Comparison of ENCODE assay signal across 28 cellular contexts in genomic region chr15:34359416-34359815, GRCh38. TPM values are rescaled to one million over a fixed set of nuclear protein-coding genes. Genes with fewer than 3 reads are reported as not detected.
DNase-seq lines count a peak whose midpoint lies in the region; ATAC-seq, FAIRE-seq and TF ChIP-seq lines count a peak whose summit lies in the region.
"Had no signal": no experiment of that assay in that cellular context is flagged by ENCODE, and none has a peak within 500 bp of the region (broad histone marks: within the 10 kb centered on the region; RNA-seq: fewer than 3 reads in every experiment).

No MANE protein-coding gene starts in this region.

- no peak for FAIRE-seq in K562 (lab: Jason Lieb, UNC)
- FAIRE-seq: keratinocyte had no signal

- H3K36me3 ChIP-seq in K562 (ENCODE audit: control insufficient read depth, insufficient read depth, low read length), result peaks cover 43% of the 10 kb centered on the region; the same call in 2 of the 3 replicates
- peaks cover 25% of the 10 kb centered on the region for H3K36me3 ChIP-seq in upper lobe of right lung
- peaks cover 0 to 93% of the 10 kb centered on the region in 2 donors for H3K36me3 ChIP-seq in gastroesophageal sphincter
- H3K36me3 ChIP-seq: right lobe of liver had no signal

- TF ChIP-seq EP300 in K562 (IDR thresholded peaks at IDR 0.05; ENCODE audit: low read length), result no peak
- no peak for TF ChIP-seq EP300 in gastroesophageal sphincter (IDR thresholded peaks at IDR 0.05)

- no peaks in the 10 kb centered on the region for H4K20me1 ChIP-seq in K562 (replicated peaks; ENCODE audit: control insufficient read depth, insufficient read depth, low read length)

- DNase-seq in LHCN-M2 (ENCODE audit: low read depth) (peak; percentile 34), K562 (ENCODE audit: extremely low read depth in 1 of 4, low spot score in 3 of 4) (no peak), mesenteric fat pad (ENCODE audit: low spot score) (peak; percentile 77), upper lobe of right lung (peak; percentile 47), kidney glomerular epithelial cell (lab: John Stamatoyannopoulos, UW) (no peak), SHP77 treated with DMSO at 0.1 percent for 48 hours (lab: John Stamatoyannopoulos, UW) (no peak)
- DNase-seq: activated CD4-positive, alpha-beta memory T cell treated with anti-CD3 and anti-CD28 coated beads, Interleukin-2, amount 10 ng/mL, durations not matched to agents 7 days and 5 days; activated CD4-positive, CD25-positive, alpha-beta regulatory T cell; amniotic stem cell; CD8-positive, alpha-beta memory T cell; DMS153; foreskin melanocyte; GF-D8; hippocampal formation; KG1; MV-4-11; naive thymus-derived CD8-positive, alpha-beta T cell; NCI-H1694 treated with DMSO at 0.1 percent for 48 hours; NCI-H2171 treated with DMSO at 0.1 percent for 48 hours; NCI-H526; right lobe of liver; stimulated activated CD8-positive, alpha-beta memory T cell treated with anti-CD3 and anti-CD28 coated beads, Interleukin-4, amount 100 ng/mL, for 48 hours; substantia nigra; T-helper 9 cell had no signal

- POLR2A ChIA-PET in K562 (lab: Yijun Ruan, JAX), result interaction anchor here (1.0 to 2.7 kb wide), 3 partner anchors 21 to 126 kb away, joined by 3 to 9 read pairs (median 4); partner anchors contain the start of gene SLC12A6

- H3K9me3 ChIP-seq in K562 (replicated peaks; ENCODE audit: control insufficient read depth, insufficient read depth, low read depth, low read length) (no peaks in the 10 kb centered on the region), upper lobe of right lung (no peaks in the 10 kb centered on the region), gastroesophageal sphincter (no peaks in the 10 kb centered on the region)
- H3K9me3 ChIP-seq: right lobe of liver, vagina had no signal

- TF ChIP-seq POLR2A in K562 (conservative IDR thresholded peaks at IDR 0.05) (no peak), gastroesophageal sphincter (IDR thresholded peaks at IDR 0.05) (no peak)

- TSS peak; percentile 16 for BruUV-seq in K562 (replicated peaks; lab: Mats Ljungman, UMichigan)

- H3K27ac ChIP-seq in K562 (ENCODE audit: extremely low read depth, low read depth, low read length) (no peak overlapping the region), upper lobe of right lung (no peak overlapping the region), gastroesophageal sphincter (no peak overlapping the region)
- H3K27ac ChIP-seq: parathyroid adenoma, right lobe of liver, vagina had no signal

- ATAC-seq in K562 (no peak), upper lobe of right lung (no peak), gastroesophageal sphincter (no peak)
- ATAC-seq: naive thymus-derived CD8-positive, alpha-beta T cell; right lobe of liver had no signal

- H2AFZ ChIP-seq in K562 (ENCODE audit: low read depth, low read length), result no peak overlapping the region
- H2AFZ ChIP-seq: parathyroid adenoma had no signal

- CTCF ChIA-PET in K562 (lab: Yijun Ruan, JAX; ENCODE audit: low intra/inter-chr PET ratio), result no interaction called here

- no peak overlapping the region for H3K9ac ChIP-seq in K562 (ENCODE audit: insufficient read depth in 1 of 2, low read depth in 2 of 2, low read length in 2 of 2)
- H3K9ac ChIP-seq: parathyroid adenoma had no signal

- TF ChIP-seq CTCF in K562 (IDR thresholded peaks at IDR 0.05 in 2 of 3, conservative IDR thresholded peaks at IDR 0.05 in 1 of 3; ENCODE audit: insufficient read depth in 2 of 3, low read depth in 1 of 3, low read length in 3 of 3) (no peak), upper lobe of right lung (IDR thresholded peaks at IDR 0.05) (no peak), gastroesophageal sphincter (IDR thresholded peaks at IDR 0.05) (no peak)

- in situ Hi-C loops in K562 (cut with MboI), result no loop called here

- H3K4me1 ChIP-seq in K562 (replicated peaks in 1 of 2; ENCODE audit: control insufficient read depth in 2 of 2, insufficient read depth in 2 of 2, low read length in 2 of 2) (peaks cover 0 to 2% of the 10 kb centered on the region in 2 experiments; a peak in 1 of 5 replicates), upper lobe of right lung (no peaks in the 10 kb centered on the region), gastroesophageal sphincter (no peaks in the 10 kb centered on the region)
- H3K4me1 ChIP-seq: parathyroid adenoma, right lobe of liver had no signal

- H3K4me2 ChIP-seq in K562 (ENCODE audit: insufficient read depth, low read length), result no peak overlapping the region

- no peaks in the 10 kb centered on the region for H3K79me2 ChIP-seq in K562 (ENCODE audit: control insufficient read depth, insufficient read depth, low read length)
- H3K79me2 ChIP-seq: parathyroid adenoma had no signal

- peaks cover 0 to 1% of the 10 kb centered on the region in 2 experiments; a peak in 1 of 5 replicates for H3K27me3 ChIP-seq in K562 (ENCODE audit: control insufficient read depth in 2 of 2, insufficient read depth in 2 of 2, low read length in 2 of 2)
- H3K27me3 ChIP-seq in upper lobe of right lung, result no peaks in the 10 kb centered on the region
- no peaks in the 10 kb centered on the region for H3K27me3 ChIP-seq in gastroesophageal sphincter
- H3K27me3 ChIP-seq: right lobe of liver, vagina had no signal

- 76% methylated on average over 3 of the region's 3 CpGs for WGBS in K562 (ENCODE audit: insufficient coverage, low coverage, missing lambda C conversion rate)
- 80% methylated on average over 1 of the region's 3 CpGs; no CpG with 5 or more reads in 1 of the 2 donors for WGBS in gastroesophageal sphincter (ENCODE audit: low coverage in 1 of 2), 2 donors

- no peaks in the 10 kb centered on the region for H3K9me1 ChIP-seq in K562 (ENCODE audit: control insufficient read depth, insufficient read depth, low read length)

- TF ChIP-seq RAD21 in K562 (CRISPR knock-in tag; conservative IDR thresholded peaks at IDR 0.05 in 1 of 2, IDR thresholded peaks at IDR 0.05 in 1 of 2), result no peak

- intact Hi-C loops in K562 (cut with micrococcal nuclease), result no loop called here
- intact Hi-C loops in upper lobe of right lung (cut with DNase I), result no loop called here

- no peak overlapping the region for H3K4me3 ChIP-seq in K562
- no peak overlapping the region for H3K4me3 ChIP-seq in upper lobe of right lung
- H3K4me3 ChIP-seq in gastroesophageal sphincter, result no peak overlapping the region
- H3K4me3 ChIP-seq: right lobe of liver, vagina had no signal

RNA-seq across cellular contexts. Expression of gene LPCAT4, which starts 7.6 kb away (rescaled TPM):
- total RNA-seq in LHCN-M2 (2014; rRNA removed) (18.9 and 25.3 TPM in 2 replicates), K562 (2014; rRNA removed) (7.3 and 12.4 TPM in 2 replicates), K562 (2014; rRNA removed; fragmentation: Illumina TruSeq; extraction: Trizol) (7.7 and 10.8 TPM in 2 replicates), K562 (2015; rRNA removed; fragmentation: Illumina TruSeq; extraction: Trizol) (13.3 and 14.4 TPM in 2 replicates), K562 (2021) (29.2 and 29.6 TPM in 2 replicates), mesenteric fat pad (24.1 TPM), upper lobe of right lung (31.5 TPM), gastroesophageal sphincter (10 to 100 TPM in 3 of 4 donors, 1 to 10 TPM in 1; 6.8 to 13.5 (median 10.7) TPM)
- polyA plus RNA-seq in LHCN-M2 (2012), result 27.6 TPM
- 118 and 200 TPM in 2 replicates for total RNA-seq in K562 (2011; cell fraction: chromatin; rRNA removed; ENCODE audit: low replicate concordance)
- 112 and 118 TPM in 2 replicates for total RNA-seq in K562 (2011; cell fraction: nucleolus; rRNA removed)
- 109 and 112 TPM in 2 replicates for total RNA-seq in K562 (2011; cell fraction: nucleoplasm; rRNA removed)
- polyA plus RNA-seq in K562 (2011; rRNA removed) (27.5 and 48.2 TPM in 2 replicates), K562 (2014; fragmentation: Illumina TruSeq; extraction: Trizol) (27.2 and 34.3 TPM in 2 replicates), K562 (2014; fragmentation: Nextera tagmentation; extraction: Ambion mirVana) (10 to 100 TPM in 1 of 2 experiments, 1 to 10 TPM in 1; 7.6 to 12.3 TPM), K562 (2014; rRNA removed) (28.4 and 32.7 TPM in 2 replicates)
- 44.1 and 55.3 TPM in 2 replicates for polyA plus RNA-seq in K562 (2011; cell fraction: cytosol; rRNA removed)
- polyA plus RNA-seq in K562 (2011; cell fraction: nucleus; rRNA removed), result 366 and 444 TPM in 2 replicates
- 19.8 and 22.8 TPM in 2 replicates for polyA plus RNA-seq in K562 (2012)
- 8.1 and 10.2 TPM in 2 replicates for polyA minus RNA-seq in K562 (2011; rRNA and poly(A)+ RNA removed)
- polyA minus RNA-seq in K562 (2011; cell fraction: cytosol; rRNA and poly(A)+ RNA removed), result 11.8 and 12.3 TPM in 2 replicates
- polyA minus RNA-seq in K562 (2011; cell fraction: nucleus; rRNA and poly(A)+ RNA removed), result 21.3 and 36.0 TPM in 2 replicates

RNA-seq across cellular contexts. Expression of gene NUTM1, which starts 16.3 kb away (rescaled TPM):
- total RNA-seq in LHCN-M2 (2014; rRNA removed) (0.06 TPM in 1 of 2 replicates, not detected in the other), K562 (2014; rRNA removed) (0.05 TPM in 1 of 2 replicates, not detected in the other), K562 (2014; rRNA removed; fragmentation: Illumina TruSeq; extraction: Trizol) (0.04 TPM in 1 of 2 replicates, not detected in the other), K562 (2015; rRNA removed; fragmentation: Illumina TruSeq; extraction: Trizol) (not detected in 2 replicates), K562 (2021) (0.04 TPM in 1 of 2 replicates, not detected in the other), mesenteric fat pad (not detected), upper lobe of right lung (not detected), gastroesophageal sphincter (under 1 TPM in 1 of 4 donors, not detected in 3; 0.12 TPM)
- not detected for polyA plus RNA-seq in LHCN-M2 (2012)
- not detected in 2 replicates for total RNA-seq in K562 (2011; cell fraction: chromatin; rRNA removed; ENCODE audit: low replicate concordance)
- total RNA-seq in K562 (2011; cell fraction: nucleolus; rRNA removed), result not detected in 2 replicates
- total RNA-seq in K562 (2011; cell fraction: nucleoplasm; rRNA removed), result not detected in 2 replicates
- polyA plus RNA-seq in K562 (2011; rRNA removed) (not detected in 2 replicates), K562 (2014; fragmentation: Illumina TruSeq; extraction: Trizol) (0.04 TPM in 1 of 2 replicates, not detected in the other), K562 (2014; fragmentation: Nextera tagmentation; extraction: Ambion mirVana) (under 1 TPM in 1 of 2 experiments, not detected in 1; 0.01 TPM), K562 (2014; rRNA removed) (0.01 TPM in 1 of 2 replicates, not detected in the other)
- not detected in 2 replicates for polyA plus RNA-seq in K562 (2011; cell fraction: cytosol; rRNA removed)
- 0.03 TPM in 1 of 2 replicates, not detected in the other for polyA plus RNA-seq in K562 (2011; cell fraction: nucleus; rRNA removed)
- polyA plus RNA-seq in K562 (2012), result 0.01 TPM in 1 of 2 replicates, not detected in the other
- not detected in 2 replicates for polyA minus RNA-seq in K562 (2011; rRNA and poly(A)+ RNA removed)
- not detected in 2 replicates for polyA minus RNA-seq in K562 (2011; cell fraction: cytosol; rRNA and poly(A)+ RNA removed)
- polyA minus RNA-seq in K562 (2011; cell fraction: nucleus; rRNA and poly(A)+ RNA removed), result not detected in 2 replicates
- total RNA-seq: activated CD4-positive, alpha-beta memory T cell treated with anti-CD3 and anti-CD28 coated beads, Interleukin-2, amount 10 ng/mL, durations not matched to agents 7 days and 5 days; CD8-positive, alpha-beta memory T cell; naive thymus-derived CD8-positive, alpha-beta T cell; right lobe of liver; vagina had no signal
- polyA plus RNA-seq: CD8-positive, alpha-beta memory T cell; keratinocyte; naive thymus-derived CD8-positive, alpha-beta T cell had no signal

RNA-seq across cellular contexts. Expression of gene NOP10, which starts 16.5 kb away (rescaled TPM):
- total RNA-seq in LHCN-M2 (2014; rRNA removed) (166 and 200 TPM in 2 replicates), K562 (2014; rRNA removed) (252 and 327 TPM in 2 replicates), K562 (2014; rRNA removed; fragmentation: Illumina TruSeq; extraction: Trizol) (442 and 449 TPM in 2 replicates), K562 (2015; rRNA removed; fragmentation: Illumina TruSeq; extraction: Trizol) (420 and 437 TPM in 2 replicates), K562 (2021) (250 and 262 TPM in 2 replicates), mesenteric fat pad (157 TPM), upper lobe of right lung (161 TPM), gastroesophageal sphincter (100 to 1,000 TPM in 2 of 4 donors, 10 to 100 TPM in 2; 93.3 to 128 (median 108) TPM)
- 435 TPM for polyA plus RNA-seq in LHCN-M2 (2012)
- total RNA-seq in K562 (2011; cell fraction: chromatin; rRNA removed; ENCODE audit: low replicate concordance), result 19.5 and 40.7 TPM in 2 replicates
- total RNA-seq in K562 (2011; cell fraction: nucleolus; rRNA removed), result 68.7 and 70.9 TPM in 2 replicates
- 64.3 and 69.5 TPM in 2 replicates for total RNA-seq in K562 (2011; cell fraction: nucleoplasm; rRNA removed)
- polyA plus RNA-seq in K562 (2011; rRNA removed) (616 and 642 TPM in 2 replicates), K562 (2014; fragmentation: Illumina TruSeq; extraction: Trizol) (570 and 631 TPM in 2 replicates), K562 (2014; fragmentation: Nextera tagmentation; extraction: Ambion mirVana) (1,000 to 10,000 TPM; 1,599 to 1,663 TPM), K562 (2014; rRNA removed) (428 and 573 TPM in 2 replicates)
- 961 and 995 TPM in 2 replicates for polyA plus RNA-seq in K562 (2011; cell fraction: cytosol; rRNA removed)
- polyA plus RNA-seq in K562 (2011; cell fraction: nucleus; rRNA removed), result 236 and 247 TPM in 2 replicates
- 323 and 381 TPM in 2 replicates for polyA plus RNA-seq in K562 (2012)
- polyA minus RNA-seq in K562 (2011; rRNA and poly(A)+ RNA removed), result 130 and 163 TPM in 2 replicates
- 57.3 and 111 TPM in 2 replicates for polyA minus RNA-seq in K562 (2011; cell fraction: cytosol; rRNA and poly(A)+ RNA removed)
- 21.1 and 31.9 TPM in 2 replicates for polyA minus RNA-seq in K562 (2011; cell fraction: nucleus; rRNA and poly(A)+ RNA removed)

RNA-seq across cellular contexts. Expression of gene SLC12A6, which starts 21.8 kb away (rescaled TPM):
- total RNA-seq in LHCN-M2 (2014; rRNA removed), result 11.2 and 12.1 TPM in 2 replicates
- polyA plus RNA-seq in LHCN-M2 (2012), result 3.4 TPM
- 42.7 and 61.2 TPM in 2 replicates for total RNA-seq in K562 (2011; cell fraction: chromatin; rRNA removed; ENCODE audit: low replicate concordance)
- total RNA-seq in K562 (2011; cell fraction: nucleolus; rRNA removed), result 24.5 and 27.0 TPM in 2 replicates
- total RNA-seq in K562 (2011; cell fraction: nucleoplasm; rRNA removed), result 31.5 and 37.7 TPM in 2 replicates
- 4.9 and 5.4 TPM in 2 replicates for total RNA-seq in K562 (2014; rRNA removed)
- 8.0 and 9.9 TPM in 2 replicates for total RNA-seq in K562 (2014; rRNA removed; fragmentation: Illumina TruSeq; extraction: Trizol)
- 6.7 and 7.6 TPM in 2 replicates for total RNA-seq in K562 (2015; rRNA removed; fragmentation: Illumina TruSeq; extraction: Trizol)
- total RNA-seq in K562 (2021), result 9.0 and 9.4 TPM in 2 replicates
- 16.3 and 16.4 TPM in 2 replicates for polyA plus RNA-seq in K562 (2011; rRNA removed)
- 7.9 and 12.1 TPM in 2 replicates for polyA plus RNA-seq in K562 (2011; cell fraction: cytosol; rRNA removed)
- 22.6 and 25.1 TPM in 2 replicates for polyA plus RNA-seq in K562 (2011; cell fraction: nucleus; rRNA removed)
- 5.7 and 9.7 TPM in 2 replicates for polyA plus RNA-seq in K562 (2012)
- 9.5 and 10.2 TPM in 2 replicates for polyA plus RNA-seq in K562 (2014; fragmentation: Illumina TruSeq; extraction: Trizol)
- polyA plus RNA-seq in K562 (2014; fragmentation: Nextera tagmentation; extraction: Ambion mirVana), result 1 to 10 TPM; 1.4 to 2.2 TPM
- polyA plus RNA-seq in K562 (2014; rRNA removed), result 5.7 and 7.5 TPM in 2 replicates
- polyA minus RNA-seq in K562 (2011; rRNA and poly(A)+ RNA removed), result 44.8 and 49.5 TPM in 2 replicates
- 13.1 and 19.1 TPM in 2 replicates for polyA minus RNA-seq in K562 (2011; cell fraction: cytosol; rRNA and poly(A)+ RNA removed)
- polyA minus RNA-seq in K562 (2011; cell fraction: nucleus; rRNA and poly(A)+ RNA removed), result 20.5 and 35.5 TPM in 2 replicates
- total RNA-seq in mesenteric fat pad, result 22.8 TPM
- total RNA-seq in upper lobe of right lung, result 44.9 TPM
- 10 to 100 TPM; 12.0 to 19.0 (median 15.7) TPM for total RNA-seq in gastroesophageal sphincter

Comparison
In these comparisons a context has a peak if more than half of its experiments do, and no peak if none do; other contexts are left out.
1. DNase-seq: peak in LHCN-M2 (single experiment), mesenteric fat pad (single experiment) and upper lobe of right lung (single experiment); none in K562 (0 of 4), kidney glomerular epithelial cell (single experiment) and SHP77 treated with DMSO at 0.1 percent for 48 hours (single experiment).